Comparison of ENCODE assay signal across 9 cellular contexts in genomic region chr1:205375816-205376545, GRCh38. TPM values are rescaled to one million over a fixed set of nuclear protein-coding genes. Genes with fewer than 3 reads are reported as not detected.
DNase-seq lines count a peak whose midpoint lies in the region; ATAC-seq, FAIRE-seq and TF ChIP-seq lines count a peak whose summit lies in the region.
"Had no signal": no experiment of that assay in that cellular context is flagged by ENCODE, and none has a peak within 500 bp of the region (broad histone marks: within the 10 kb centered on the region; RNA-seq: fewer than 3 reads in every experiment).

No MANE protein-coding gene starts in this region.

- peaks cover 10% of the 10 kb centered on the region for H3K4me1 Mint-ChIP-seq in activated CD4-positive, alpha-beta memory T cell treated with anti-CD3 and anti-CD28 coated beads, Interleukin-2, amount 10 ng/mL, durations not matched to agents 7 days and 5 days

- H3K4me2 ChIP-seq in A549, result peak overlapping the region; percentile 57

- peaks cover 44% of the 10 kb centered on the region for H3K4me1 ChIP-seq in A549
- H3K4me1 ChIP-seq in SJSA1 (replicated peaks), result peaks cover 53% of the 10 kb centered on the region

- no peak overlapping the region for H3K4me3 Mint-ChIP-seq in activated CD4-positive, alpha-beta memory T cell treated with anti-CD3 and anti-CD28 coated beads, Interleukin-2, amount 10 ng/mL, durations not matched to agents 7 days and 5 days

- peak; percentile 54 to 69 for DNase-seq in A549 (ENCODE audit: low read depth in 1 of 2, low spot score in 1 of 2)
- DNase-seq in HTR-8/SVneo (ENCODE audit: insufficient read length, low spot score), result peak; percentile 54
- peak; percentile 16 to 56 for DNase-seq in SJSA1 (ENCODE audit: low read depth in 1 of 2, low spot score in 2 of 2)
- DNase-seq in hepatic stellate cell (ENCODE audit: low spot score), result peak; percentile 61
- no peak for DNase-seq in GM12891 (ENCODE audit: insufficient read length, low spot score)
- no peak for DNase-seq in posterior vena cava (ENCODE audit: low spot score)
- DNase-seq in activated CD4-positive, alpha-beta memory T cell treated with anti-CD3 and anti-CD28 coated beads, Interleukin-2, amount 10 ng/mL, durations not matched to agents 7 days and 5 days, result no peak
- DNase-seq: OCI-M1 had no signal

- H3K9me3 ChIP-seq in A549 (no peaks in the 10 kb centered on the region), SJSA1 (replicated peaks) (no peaks in the 10 kb centered on the region)

- H3K27ac ChIP-seq in A549, result peak overlapping the region; percentile 36 to 66; a peak in 5 of 6 replicates
- H3K27ac ChIP-seq in SJSA1, result no peak overlapping the region

- ATAC-seq in A549 (peak; percentile 84 to 88), GM18868 (IDR thresholded peaks at IDR 0.05; ENCODE audit: unreplicated experiment) (no peak)

- intact Hi-C loops in posterior vena cava (cut with DNase I), result no loop called here

- no peak for TF ChIP-seq POLR2A in A549 (IDR thresholded peaks at IDR 0.05; ENCODE audit: low read length)
- no peak for TF ChIP-seq POLR2A in GM12891 (IDR thresholded peaks at IDR 0.05; ENCODE audit: low read depth, low read length)

- WGBS in A549 (ENCODE audit: missing lambda C conversion rate), result 31% methylated on average over 6 of the region's 6 CpGs

- peaks cover 40% of the 10 kb centered on the region for H3K27me3 Mint-ChIP-seq in activated CD4-positive, alpha-beta memory T cell treated with anti-CD3 and anti-CD28 coated beads, Interleukin-2, amount 10 ng/mL, durations not matched to agents 7 days and 5 days

- CTCF ChIA-PET in A549 (lab: Yijun Ruan, JAX), result interaction anchor here (0.6 to 7.2 kb wide), 18 partner anchors 10 to 240 kb away, joined by 3 to 49 read pairs (median 4); no protein-coding TSS in a partner anchor
- CTCF ChIA-PET in activated CD4-positive, alpha-beta memory T cell treated with anti-CD3 and anti-CD28 coated beads, Interleukin-2, amount 10 ng/mL, durations not matched to agents 7 days and 5 days (lab: Charles Lee), result interaction anchor here (0.6 to 1.5 kb wide), 3 partner anchors 22 to 116 kb away, joined by 3 read pairs; no protein-coding TSS in a partner anchor

- no peak for TF ChIP-seq EP300 in A549 (IDR thresholded peaks at IDR 0.05)

- no peak overlapping the region for H3K27ac Mint-ChIP-seq in activated CD4-positive, alpha-beta memory T cell treated with anti-CD3 and anti-CD28 coated beads, Interleukin-2, amount 10 ng/mL, durations not matched to agents 7 days and 5 days

- POLR2A ChIA-PET in A549 (lab: Yijun Ruan, JAX), result no interaction called here
- POLR2A ChIA-PET in activated CD4-positive, alpha-beta memory T cell treated with anti-CD3 and anti-CD28 coated beads, Interleukin-2, amount 10 ng/mL, durations not matched to agents 7 days and 5 days (lab: Charles Lee), result no interaction called here

- H3K36me3 Mint-ChIP-seq in activated CD4-positive, alpha-beta memory T cell treated with anti-CD3 and anti-CD28 coated beads, Interleukin-2, amount 10 ng/mL, durations not matched to agents 7 days and 5 days (ENCODE audit: low read depth), result no peaks in the 10 kb centered on the region

- H3K4me3 ChIP-seq in A549 (no peak overlapping the region), SJSA1 (no peak overlapping the region)

- no peak for FAIRE-seq in A549 (lab: Jason Lieb, UNC)
- FAIRE-seq in HTR-8/SVneo (lab: Jason Lieb, UNC), result no peak
- FAIRE-seq in GM12891 (lab: Jason Lieb, UNC), result no peak

- H3K27me3 ChIP-seq in SJSA1 (replicated peaks), result no peaks in the 10 kb centered on the region; the same call in 1 of the 2 replicates

- H3K36me3 ChIP-seq in SJSA1, result no peaks in the 10 kb centered on the region

- TF ChIP-seq CTCF in A549 (IDR thresholded peaks at IDR 0.05), result no peak

- no peak for TF ChIP-seq RAD21 in A549 (conservative IDR thresholded peaks at IDR 0.05 in 1 of 2, IDR thresholded peaks at IDR 0.05 in 1 of 2)

- H3K9me3 Mint-ChIP-seq in activated CD4-positive, alpha-beta memory T cell treated with anti-CD3 and anti-CD28 coated beads, Interleukin-2, amount 10 ng/mL, durations not matched to agents 7 days and 5 days, result no peaks in the 10 kb centered on the region

TF ChIP-seq in A549, 52 proteins besides CTCF, POLR2A, EP300 and RAD21:
- TF ChIP-seq RARB (CRISPR knock-in tag; IDR thresholded peaks at IDR 0.05), result no peak
- TF ChIP-seq MAX (IDR thresholded peaks at IDR 0.05), result 0 out of 2 replicates have a peak, but pooled peaks have one; percentile 21

TF ChIP-seq in GM12891, 5 proteins besides CTCF, POLR2A, EP300 and RAD21:
- TF ChIP-seq PAX5 (IDR thresholded peaks at IDR 0.05; ENCODE audit: insufficient read depth, low read length, severe bottlenecking) (no peak), TAF1 (IDR thresholded peaks at IDR 0.05; ENCODE audit: low read depth, low read length) (no peak)

RNA-seq across cellular contexts. Expression of gene KLHDC8A, which starts 19.3 kb away (rescaled TPM):
- polyA plus RNA-seq in A549 (2011; rRNA removed) (0.37 and 0.40 TPM in 2 replicates), A549 (2017; fragmentation: RNase III; extraction: RNeasy Plus Mini Kit Qiagen cat#74134 plus additional on column Dnase treatment) (0.32 to 0.51 TPM (median 0.34 TPM) in 3 replicates)
- polyA plus RNA-seq in A549 (2012; cell fraction: cytosol; rRNA removed), result 0.33 and 0.67 TPM in 2 replicates
- polyA plus RNA-seq in A549 (2012; cell fraction: nucleus; rRNA removed), result 0.26 and 0.55 TPM in 2 replicates
- polyA minus RNA-seq in A549 (2011; rRNA and poly(A)+ RNA removed), result 1.8 and 1.9 TPM in 2 replicates
- not detected in 2 replicates for total RNA-seq in SJSA1 (2014; rRNA removed; shearing (Covaris generic))
- not detected for polyA plus RNA-seq in GM12891 (2012; ENCODE audit: low read depth, missing spikeins)
- under 1 TPM in 1 of 2 donors, not detected in 1; 0.83 TPM for total RNA-seq in posterior vena cava
- total RNA-seq in activated CD4-positive, alpha-beta memory T cell treated with anti-CD3 and anti-CD28 coated beads, Interleukin-2, amount 10 ng/mL, durations not matched to agents 7 days and 5 days, result not detected

RNA-seq across cellular contexts. Expression of gene LEMD1, which starts 45.9 kb away (rescaled TPM):
- 0.14 and 0.36 TPM in 2 replicates for polyA plus RNA-seq in A549 (2011; rRNA removed)
- not detected in 2 replicates for polyA plus RNA-seq in A549 (2012; cell fraction: cytosol; rRNA removed)
- not detected in 2 replicates for polyA plus RNA-seq in A549 (2012; cell fraction: nucleus; rRNA removed)
- 0.18 to 0.26 TPM in 2 of 3 replicates, not detected in the other for polyA plus RNA-seq in A549 (2017; fragmentation: RNase III; extraction: RNeasy Plus Mini Kit Qiagen cat#74134 plus additional on column Dnase treatment)
- not detected in 2 replicates for polyA minus RNA-seq in A549 (2011; rRNA and poly(A)+ RNA removed)
- total RNA-seq in SJSA1 (2014; rRNA removed; shearing (Covaris generic)), result not detected in 2 replicates
- polyA plus RNA-seq in GM12891 (2012; ENCODE audit: low read depth, missing spikeins), result 0.18 TPM
- total RNA-seq in posterior vena cava, result not detected
- total RNA-seq in activated CD4-positive, alpha-beta memory T cell treated with anti-CD3 and anti-CD28 coated beads, Interleukin-2, amount 10 ng/mL, durations not matched to agents 7 days and 5 days, result 1 to 10 TPM; 1.1 to 2.2 TPM

RNA-seq across cellular contexts. Expression of gene NUAK2, which starts 54.4 kb away (rescaled TPM):
- 22.6 and 29.7 TPM in 2 replicates for polyA plus RNA-seq in A549 (2011; rRNA removed)
- polyA plus RNA-seq in A549 (2012; cell fraction: cytosol; rRNA removed), result 31.1 and 44.6 TPM in 2 replicates
- 58.5 and 70.7 TPM in 2 replicates for polyA plus RNA-seq in A549 (2012; cell fraction: nucleus; rRNA removed)
- 37.8 to 40.9 TPM (median 38.8 TPM) in 3 replicates for polyA plus RNA-seq in A549 (2017; fragmentation: RNase III; extraction: RNeasy Plus Mini Kit Qiagen cat#74134 plus additional on column Dnase treatment)
- 34.3 and 54.4 TPM in 2 replicates for polyA minus RNA-seq in A549 (2011; rRNA and poly(A)+ RNA removed)
- 2.9 and 5.8 TPM in 2 replicates for total RNA-seq in SJSA1 (2014; rRNA removed; shearing (Covaris generic))
- polyA plus RNA-seq in GM12891 (2012; ENCODE audit: low read depth, missing spikeins), result 0.12 TPM
- total RNA-seq in posterior vena cava, result 1 to 10 TPM; 1.1 to 1.5 TPM
- total RNA-seq in activated CD4-positive, alpha-beta memory T cell treated with anti-CD3 and anti-CD28 coated beads, Interleukin-2, amount 10 ng/mL, durations not matched to agents 7 days and 5 days, result 10 to 100 TPM; 12.4 to 13.0 TPM

Comparison
In these comparisons a context has a peak if more than half of its experiments do, and no peak if none do; other contexts are left out.
1. DNase-seq: peak in A549 (2 of 2), HTR-8/SVneo (single experiment), SJSA1 (2 of 2) and hepatic stellate cell (single experiment); none in GM12891 (single experiment), posterior vena cava (single experiment) and activated CD4-positive, alpha-beta memory T cell treated with anti-CD3 and anti-CD28 coated beads, Interleukin-2, amount 10 ng/mL, durations not matched to agents 7 days and 5 days (single experiment).